Comparison of ENCODE assay signal across 26 cellular contexts in the genomic region with DNA sequence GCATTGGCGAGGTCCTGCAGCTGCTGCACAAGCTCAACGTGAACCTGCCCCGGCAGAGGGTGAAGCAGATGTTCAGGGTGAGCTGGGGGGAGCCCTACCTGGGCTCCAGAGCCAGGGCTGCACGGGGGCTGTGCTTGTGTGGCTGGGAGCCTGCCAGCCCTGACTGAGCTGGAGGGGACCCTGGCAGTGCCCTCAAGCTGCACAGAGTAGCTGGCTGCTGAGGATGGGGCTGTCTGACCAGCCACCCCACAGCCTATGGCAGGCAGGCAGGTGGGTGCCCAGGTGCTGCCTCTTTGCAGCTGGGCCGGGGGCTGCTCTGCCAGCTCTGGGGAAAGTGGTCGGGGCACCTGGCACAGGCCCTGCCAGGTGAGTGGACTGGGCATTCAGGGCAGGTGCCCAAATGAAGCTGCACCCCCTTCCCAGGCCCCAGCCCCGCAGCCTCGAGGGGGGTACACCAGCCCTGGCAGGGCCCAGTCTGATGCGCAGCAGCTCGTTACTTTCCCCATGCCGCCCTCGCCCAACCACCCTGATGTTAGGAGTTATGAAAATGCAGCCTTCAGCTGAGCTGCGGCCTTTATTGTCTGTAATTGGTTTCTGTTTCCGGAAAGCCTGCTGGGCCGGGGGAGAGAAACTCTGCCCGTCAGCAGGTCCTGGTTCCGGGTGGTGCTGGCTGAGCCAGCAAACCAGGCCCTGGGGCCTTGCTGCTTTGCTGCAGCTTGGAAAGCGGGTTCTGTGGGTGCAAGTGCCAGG. TPM values are rescaled to one million over a fixed set of nuclear protein-coding genes. Genes with fewer than 3 reads are reported as not detected.
DNase-seq lines count a peak whose midpoint lies in the region; ATAC-seq and FAIRE-seq lines count a peak whose summit lies in the region.
"Had no signal": no experiment of that assay in that cellular context is flagged by ENCODE, and none has a peak within 500 bp of the region (broad histone marks: within the 10 kb centered on the region; RNA-seq: fewer than 3 reads in every experiment).

No MANE protein-coding gene starts in this region.

- no peaks in the 10 kb centered on the region for H3K4me1 Mint-ChIP-seq in activated CD4-positive, alpha-beta memory T cell treated with anti-CD3 and anti-CD28 coated beads, Interleukin-2, amount 10 ng/mL, durations not matched to agents 7 days and 5 days
- H3K4me1 Mint-ChIP-seq in activated CD4-positive, alpha-beta memory T cell treated with anti-CD3 and anti-CD28 coated beads for 36 hours (ENCODE audit: low read depth), result no peaks in the 10 kb centered on the region
- H3K4me1 Mint-ChIP-seq in activated CD8-positive, alpha-beta memory T cell treated with anti-CD3 and anti-CD28 coated beads, Interleukin-2, amount 10 ng/mL, durations not matched to agents 7 days and 5 days, result no peaks in the 10 kb centered on the region
- H3K4me1 Mint-ChIP-seq: neural crest cell had no signal

- no peak for ATAC-seq in activated CD8-positive, alpha-beta memory T cell treated with anti-CD3 and anti-CD28 coated beads, Interleukin-2, amount 10 ng/mL, durations not matched to agents 7 days and 5 days
- ATAC-seq in GM18873 (IDR thresholded peaks at IDR 0.05; ENCODE audit: low FRiP score, unreplicated experiment), result no peak
- ATAC-seq: heart left ventricle, right cardiac atrium had no signal

- DNase-seq in activated CD4-positive, alpha-beta memory T cell treated with anti-CD3 and anti-CD28 coated beads, Interleukin-2, amount 10 ng/mL, durations not matched to agents 7 days and 5 days, result no peak
- DNase-seq in activated CD4-positive, alpha-beta memory T cell treated with anti-CD3 and anti-CD28 coated beads for 36 hours, result no peak
- DNase-seq in NCI-H2171 treated with DMSO at 0.1 percent for 48 hours (lab: John Stamatoyannopoulos, UW) (peak; percentile 82), dermis blood vessel endothelial cell (peak; percentile 10), RCC 7860 (ENCODE audit: low spot score) (no peak)
- DNase-seq in activated CD8-positive, alpha-beta memory T cell treated with anti-CD3 and anti-CD28 coated beads, Interleukin-2, amount 10 ng/mL, durations not matched to agents 7 days and 5 days, result no peak
- DNase-seq: activated CD4-positive, alpha-beta T cell treated with anti-CD3 and anti-CD28 coated beads, Interleukin-2, amount 10 ng/mL, durations not matched to agents 24 days and 14 days; activated naive CD4-positive, alpha-beta T cell treated with anti-CD3 and anti-CD28 coated beads for 36 hours; CD4-positive, alpha-beta T cell; effector CD4-positive, alpha-beta T cell; heart left ventricle; kidney glomerular epithelial cell; NCI-H1436; NCI-H226; NCI-H82; right cardiac atrium; stimulated activated CD4-positive, alpha-beta T cell treated with anti-CD3 and anti-CD28 coated beads, Interleukin-2, amount 100 ng/mL, for 24 hours; trophoblast cell; WERI-Rb-1 had no signal

- no peaks in the 10 kb centered on the region for H3K27me3 Mint-ChIP-seq in activated CD4-positive, alpha-beta memory T cell treated with anti-CD3 and anti-CD28 coated beads, Interleukin-2, amount 10 ng/mL, durations not matched to agents 7 days and 5 days
- H3K27me3 Mint-ChIP-seq in activated CD4-positive, alpha-beta memory T cell treated with anti-CD3 and anti-CD28 coated beads for 36 hours, result no peaks in the 10 kb centered on the region
- H3K27me3 Mint-ChIP-seq in activated CD8-positive, alpha-beta memory T cell treated with anti-CD3 and anti-CD28 coated beads, Interleukin-2, amount 10 ng/mL, durations not matched to agents 7 days and 5 days, result no peaks in the 10 kb centered on the region
- H3K27me3 Mint-ChIP-seq: activated CD4-positive, alpha-beta T cell treated with anti-CD3 and anti-CD28 coated beads, Interleukin-2, amount 10 ng/mL, durations not matched to agents 24 days and 14 days; CD4-positive, alpha-beta T cell had no signal

- no peak overlapping the region for H3K4me3 Mint-ChIP-seq in activated CD4-positive, alpha-beta memory T cell treated with anti-CD3 and anti-CD28 coated beads, Interleukin-2, amount 10 ng/mL, durations not matched to agents 7 days and 5 days
- no peak overlapping the region for H3K4me3 Mint-ChIP-seq in activated CD4-positive, alpha-beta memory T cell treated with anti-CD3 and anti-CD28 coated beads for 36 hours
- H3K4me3 Mint-ChIP-seq in activated CD8-positive, alpha-beta memory T cell treated with anti-CD3 and anti-CD28 coated beads, Interleukin-2, amount 10 ng/mL, durations not matched to agents 7 days and 5 days, result no peak overlapping the region
- H3K4me3 Mint-ChIP-seq: activated CD4-positive, alpha-beta T cell treated with anti-CD3 and anti-CD28 coated beads, Interleukin-2, amount 10 ng/mL, durations not matched to agents 24 days and 14 days; activated naive CD4-positive, alpha-beta T cell treated with anti-CD3 and anti-CD28 coated beads for 36 hours; brain; CD4-positive, alpha-beta T cell; neural crest cell had no signal

- CTCF ChIA-PET in activated CD4-positive, alpha-beta memory T cell treated with anti-CD3 and anti-CD28 coated beads, Interleukin-2, amount 10 ng/mL, durations not matched to agents 7 days and 5 days (lab: Charles Lee), result no interaction called here
- CTCF ChIA-PET in activated CD4-positive, alpha-beta memory T cell treated with anti-CD3 and anti-CD28 coated beads for 36 hours (lab: Charles Lee), result interaction anchor here (0.6 kb wide), 1 partner anchor 573 kb away, joined by 3 read pairs; no protein-coding TSS in a partner anchor
- CTCF ChIA-PET in activated CD8-positive, alpha-beta memory T cell treated with anti-CD3 and anti-CD28 coated beads, Interleukin-2, amount 10 ng/mL, durations not matched to agents 7 days and 5 days (lab: Charles Lee), result no interaction called here

- peak overlapping the region; percentile 16 for H3K27ac Mint-ChIP-seq in activated CD4-positive, alpha-beta memory T cell treated with anti-CD3 and anti-CD28 coated beads, Interleukin-2, amount 10 ng/mL, durations not matched to agents 7 days and 5 days
- no peak overlapping the region for H3K27ac Mint-ChIP-seq in activated CD4-positive, alpha-beta memory T cell treated with anti-CD3 and anti-CD28 coated beads for 36 hours
- H3K27ac Mint-ChIP-seq in activated CD8-positive, alpha-beta memory T cell treated with anti-CD3 and anti-CD28 coated beads, Interleukin-2, amount 10 ng/mL, durations not matched to agents 7 days and 5 days, result no peak overlapping the region
- H3K27ac Mint-ChIP-seq: activated CD4-positive, alpha-beta T cell treated with anti-CD3 and anti-CD28 coated beads, Interleukin-2, amount 10 ng/mL, durations not matched to agents 24 days and 14 days; activated naive CD4-positive, alpha-beta T cell treated with anti-CD3 and anti-CD28 coated beads for 36 hours; CD4-positive, alpha-beta T cell had no signal

- H3K9me3 Mint-ChIP-seq in activated CD4-positive, alpha-beta memory T cell treated with anti-CD3 and anti-CD28 coated beads, Interleukin-2, amount 10 ng/mL, durations not matched to agents 7 days and 5 days, result no peaks in the 10 kb centered on the region
- no peaks in the 10 kb centered on the region for H3K9me3 Mint-ChIP-seq in activated CD4-positive, alpha-beta memory T cell treated with anti-CD3 and anti-CD28 coated beads for 36 hours
- H3K9me3 Mint-ChIP-seq in activated CD8-positive, alpha-beta memory T cell treated with anti-CD3 and anti-CD28 coated beads, Interleukin-2, amount 10 ng/mL, durations not matched to agents 7 days and 5 days (ENCODE audit: low read depth), result no peaks in the 10 kb centered on the region
- H3K9me3 Mint-ChIP-seq: activated CD4-positive, alpha-beta T cell treated with anti-CD3 and anti-CD28 coated beads, Interleukin-2, amount 10 ng/mL, durations not matched to agents 24 days and 14 days; activated naive CD4-positive, alpha-beta T cell treated with anti-CD3 and anti-CD28 coated beads for 36 hours; brain; CD4-positive, alpha-beta T cell; neural crest cell had no signal

- POLR2A ChIA-PET in activated CD4-positive, alpha-beta memory T cell treated with anti-CD3 and anti-CD28 coated beads, Interleukin-2, amount 10 ng/mL, durations not matched to agents 7 days and 5 days (lab: Charles Lee), result interaction anchor here (1.0 kb wide), 2 partner anchors 21 to 65 kb away, joined by 3 read pairs; no protein-coding TSS in a partner anchor
- POLR2A ChIA-PET in activated CD4-positive, alpha-beta memory T cell treated with anti-CD3 and anti-CD28 coated beads for 36 hours (lab: Charles Lee), result interaction anchor here (1.8 kb wide), 1 partner anchor 10 kb away, joined by 4 read pairs; no protein-coding TSS in a partner anchor

- FAIRE-seq in RCC 7860 (lab: Jason Lieb, UNC), result no peak

- H3K36me3 Mint-ChIP-seq in activated CD4-positive, alpha-beta memory T cell treated with anti-CD3 and anti-CD28 coated beads, Interleukin-2, amount 10 ng/mL, durations not matched to agents 7 days and 5 days (ENCODE audit: low read depth), result no peaks in the 10 kb centered on the region
- no peaks in the 10 kb centered on the region for H3K36me3 Mint-ChIP-seq in activated CD4-positive, alpha-beta memory T cell treated with anti-CD3 and anti-CD28 coated beads for 36 hours
- no peaks in the 10 kb centered on the region for H3K36me3 Mint-ChIP-seq in activated CD8-positive, alpha-beta memory T cell treated with anti-CD3 and anti-CD28 coated beads, Interleukin-2, amount 10 ng/mL, durations not matched to agents 7 days and 5 days
- H3K36me3 Mint-ChIP-seq: brain had no signal

- intact Hi-C loops in activated CD4-positive, alpha-beta memory T cell treated with anti-CD3 and anti-CD28 coated beads for 36 hours (cut with micrococcal nuclease), result no loop called here

RNA-seq across cellular contexts. Expression of gene PLCH2, which starts 4.3 kb away (rescaled TPM):
- total RNA-seq in activated CD4-positive, alpha-beta memory T cell treated with anti-CD3 and anti-CD28 coated beads, Interleukin-2, amount 10 ng/mL, durations not matched to agents 7 days and 5 days, result 10 to 100 TPM; 32.7 to 33.8 TPM
- 10 to 100 TPM in 1 of 2 experiments, 1 to 10 TPM in 1; 8.9 to 10.3 TPM for total RNA-seq in activated CD4-positive, alpha-beta memory T cell treated with anti-CD3 and anti-CD28 coated beads for 36 hours
- under 0.01 and 0.09 TPM in 2 replicates for total RNA-seq in dermis blood vessel endothelial cell
- 10 to 100 TPM in 1 of 2 experiments, 1 to 10 TPM in 1; 6.5 to 13.5 TPM for total RNA-seq in activated CD8-positive, alpha-beta memory T cell treated with anti-CD3 and anti-CD28 coated beads, Interleukin-2, amount 10 ng/mL, durations not matched to agents 7 days and 5 days

RNA-seq across cellular contexts. Expression of gene PANK4, which starts 46.0 kb away (rescaled TPM):
- total RNA-seq in activated CD4-positive, alpha-beta memory T cell treated with anti-CD3 and anti-CD28 coated beads, Interleukin-2, amount 10 ng/mL, durations not matched to agents 7 days and 5 days, result 10 to 100 TPM; 71.7 to 72.6 TPM
- 10 to 100 TPM; 42.6 to 45.1 TPM for total RNA-seq in activated CD4-positive, alpha-beta memory T cell treated with anti-CD3 and anti-CD28 coated beads for 36 hours
- 21.5 and 24.7 TPM in 2 replicates for total RNA-seq in dermis blood vessel endothelial cell
- 10 to 100 TPM; 72.2 to 91.2 TPM for total RNA-seq in activated CD8-positive, alpha-beta memory T cell treated with anti-CD3 and anti-CD28 coated beads, Interleukin-2, amount 10 ng/mL, durations not matched to agents 7 days and 5 days

RNA-seq across cellular contexts. Expression of gene HES5, which starts 49.7 kb away (rescaled TPM):
- total RNA-seq in activated CD4-positive, alpha-beta memory T cell treated with anti-CD3 and anti-CD28 coated beads, Interleukin-2, amount 10 ng/mL, durations not matched to agents 7 days and 5 days, result not detected
- total RNA-seq in activated CD4-positive, alpha-beta memory T cell treated with anti-CD3 and anti-CD28 coated beads for 36 hours, result under 1 TPM in 1 of 2 experiments, not detected in 1; 0.17 TPM
- total RNA-seq in dermis blood vessel endothelial cell, result 0.17 TPM in 1 of 2 replicates, not detected in the other
- not detected for total RNA-seq in activated CD8-positive, alpha-beta memory T cell treated with anti-CD3 and anti-CD28 coated beads, Interleukin-2, amount 10 ng/mL, durations not matched to agents 7 days and 5 days
- total RNA-seq: activated CD4-positive, alpha-beta T cell treated with anti-CD3 and anti-CD28 coated beads, Interleukin-2, amount 10 ng/mL, durations not matched to agents 24 days and 14 days; activated naive CD4-positive, alpha-beta T cell treated with anti-CD3 and anti-CD28 coated beads for 36 hours; adrenal gland; CD4-positive, alpha-beta T cell; HT1080; MCF 10A; OCI-LY7 had no signal

Comparison
In these comparisons a context has a peak if more than half of its experiments do, and no peak if none do; other contexts are left out.
1. DNase-seq: peak in NCI-H2171 treated with DMSO at 0.1 percent for 48 hours (single experiment) and dermis blood vessel endothelial cell (single experiment); none in activated CD4-positive, alpha-beta memory T cell treated with anti-CD3 and anti-CD28 coated beads, Interleukin-2, amount 10 ng/mL, durations not matched to agents 7 days and 5 days (single experiment), activated CD4-positive, alpha-beta memory T cell treated with anti-CD3 and anti-CD28 coated beads for 36 hours (single experiment), activated CD8-positive, alpha-beta memory T cell treated with anti-CD3 and anti-CD28 coated beads, Interleukin-2, amount 10 ng/mL, durations not matched to agents 7 days and 5 days (single experiment) and RCC 7860 (single experiment).